ENCODE assay signal across 8 cellular contexts in genomic region chr14:31457665-31458659, GRCh38. TPM values are rescaled to one million over a fixed set of nuclear protein-coding genes. Genes with fewer than 3 reads are reported as not detected.
DNase-seq lines count a peak whose midpoint lies in the region; ATAC-seq and TF ChIP-seq lines count a peak whose summit lies in the region.

No MANE protein-coding gene starts in this region.

- TF ChIP-seq CTCF in ascending aorta (IDR thresholded peaks at IDR 0.05) (no peak), vagina (IDR thresholded peaks at IDR 0.05) (no peak), omental fat pad (IDR thresholded peaks at IDR 0.05) (no peak)

- H4K5ac ChIP-seq in mesendoderm (ENCODE audit: low read length) = no peak overlapping the region

- peak overlapping the region; percentile 32 to 88 (median 80); a peak in 20 of 22 replicates for H3K4me2 ChIP-seq in BLaER1 treated with 17β-estradiol and CSF1 and Interleukin-3, amounts not matched to agents 10 nM and 100 nM
- H3K4me2 ChIP-seq in mesendoderm (ENCODE audit: low read length) = no peak overlapping the region

- H2BK5ac ChIP-seq in mesendoderm (ENCODE audit: low read length) = no peak overlapping the region

- H3K36me3 ChIP-seq in BLaER1 treated with 17β-estradiol and CSF1 and Interleukin-3, amounts not matched to agents 10 nM and 100 nM = peaks cover 0 to 6% (median 3%) of the 10 kb centered on the region in 11 experiments; a peak in 16 of 22 replicates
- H3K36me3 ChIP-seq in ascending aorta (peaks cover 0 to under 1% of the 10 kb centered on the region in 2 donors), mesendoderm (ENCODE audit: control insufficient read depth, insufficient read depth, low read length) (no peaks in the 10 kb centered on the region), vagina (no peaks in the 10 kb centered on the region)

- H3K56ac ChIP-seq in mesendoderm (ENCODE audit: low read length) = no peak overlapping the region

- ATAC-seq in HG03175 (IDR thresholded peaks at IDR 0.05; ENCODE audit: unreplicated experiment) = peak; percentile 1
- no peak for ATAC-seq in omental fat pad (ENCODE audit: low FRiP score)

- no peak overlapping the region for H3K18ac ChIP-seq in mesendoderm (ENCODE audit: low read length)

- no peaks in the 10 kb centered on the region for H4K20me1 ChIP-seq in BLaER1 treated with 17β-estradiol and CSF1 and Interleukin-3, amounts not matched to agents 10 nM and 100 nM

- no peak overlapping the region for H2BK15ac ChIP-seq in mesendoderm (replicated peaks; ENCODE audit: low read depth)

- DNase-seq in ascending aorta (ENCODE audit: low spot score in 2 of 2) (no peak), mesendoderm (peak; percentile 57), vagina (ENCODE audit: extremely low spot score in 2 of 2) (no peak), omental fat pad (ENCODE audit: low spot score) (no peak), GM03348 (ENCODE audit: low spot score) (no peak), NCI-H510A treated with DMSO at 0.1 percent for 48 hours (lab: John Stamatoyannopoulos, UW) (no peak)

- H3K27me3 ChIP-seq in BLaER1 treated with 17β-estradiol and CSF1 and Interleukin-3, amounts not matched to agents 10 nM and 100 nM = no peaks in the 10 kb centered on the region
- no peaks in the 10 kb centered on the region for H3K27me3 ChIP-seq in ascending aorta
- no peaks in the 10 kb centered on the region for H3K27me3 ChIP-seq in mesendoderm (ENCODE audit: insufficient read depth, low read length, poor library complexity)
- H3K27me3 ChIP-seq in vagina = no peaks in the 10 kb centered on the region

- no peaks in the 10 kb centered on the region for H3K79me1 ChIP-seq in mesendoderm (ENCODE audit: low read length)

- H3K27ac ChIP-seq in BLaER1 treated with 17β-estradiol and CSF1 and Interleukin-3, amounts not matched to agents 10 nM and 100 nM = peak overlapping the region in 6 of 11 experiments; percentile 78 to 91 (median 86); a peak in 8 of 22 replicates
- H3K27ac ChIP-seq in ascending aorta (peak overlapping the region; percentile 87 to 90), mesendoderm (ENCODE audit: low read depth, low read length) (no peak overlapping the region), vagina (peak overlapping the region; percentile 78)

- no peak overlapping the region for H2BK120ac ChIP-seq in mesendoderm (ENCODE audit: low read depth, low read length)

- H3K9me3 ChIP-seq in BLaER1 treated with 17β-estradiol and CSF1 and Interleukin-3, amounts not matched to agents 10 nM and 100 nM (replicated peaks in 1 of 11) = no peaks in the 10 kb centered on the region
- H3K9me3 ChIP-seq in ascending aorta (no peaks in the 10 kb centered on the region), vagina (no peaks in the 10 kb centered on the region)

- peak overlapping the region; percentile 66 to 87 (median 79); a peak in 19 of 20 replicates for H3K4me3 ChIP-seq in BLaER1 treated with 17β-estradiol and CSF1 and Interleukin-3, amounts not matched to agents 10 nM and 100 nM
- H3K4me3 ChIP-seq in ascending aorta (peak overlapping the region; percentile 72 to 74), mesendoderm (ENCODE audit: low read length) (no peak overlapping the region), vagina (peak overlapping the region; percentile 77)

- no peak overlapping the region for H2AK5ac ChIP-seq in mesendoderm (ENCODE audit: low read length)

- no peak overlapping the region for H3K23ac ChIP-seq in mesendoderm (ENCODE audit: low read length)

- no CpG with 5 or more reads among the region's 11 CpGs for WGBS in mesendoderm (ENCODE audit: extremely low coverage, insufficient coverage, low lambda C conversion rate)

- no peak overlapping the region for H3K4ac ChIP-seq in mesendoderm (ENCODE audit: low read depth, low read length)

- peak overlapping the region; percentile 84 to 95 (median 91); a peak in 19 of 22 replicates for H3K9ac ChIP-seq in BLaER1 treated with 17β-estradiol and CSF1 and Interleukin-3, amounts not matched to agents 10 nM and 100 nM
- H3K9ac ChIP-seq in mesendoderm (ENCODE audit: low read length) = no peak overlapping the region

- no peak overlapping the region for H4K8ac ChIP-seq in mesendoderm (ENCODE audit: low read depth, low read length)

- H3K79me2 ChIP-seq in mesendoderm (ENCODE audit: control insufficient read depth, insufficient read depth, low read length) = no peaks in the 10 kb centered on the region

- peaks cover 11 to 28% (median 20%) of the 10 kb centered on the region in 10 experiments for H3K4me1 ChIP-seq in BLaER1 treated with 17β-estradiol and CSF1 and Interleukin-3, amounts not matched to agents 10 nM and 100 nM
- H3K4me1 ChIP-seq in ascending aorta (peaks cover 4 to 6% of the 10 kb centered on the region in 2 donors), mesendoderm (ENCODE audit: control insufficient read depth, low read depth, low read length) (no peaks in the 10 kb centered on the region), vagina (peaks cover 28% of the 10 kb centered on the region)

- TF ChIP-seq POLR2A in vagina (IDR thresholded peaks at IDR 0.05) = no peak

- intact Hi-C loops in ascending aorta (cut with DNase I) (loop anchor here (1.0 to 5.0 kb wide), 4 partner anchors 38 to 619 kb away; partner anchors contain the start of genes AP4S1, ARHGAP5, HEATR5A and NUBPL), vagina (cut with DNase I) (no loop called here)

RNA-seq across cellular contexts. Expression of gene DTD2, which starts 0.7 kb away (rescaled TPM):
- 120 TPM for total RNA-seq in ascending aorta
- 14.9 TPM for polyA plus RNA-seq in mesendoderm (2013, experiment 1 of 2)
- polyA plus RNA-seq in mesendoderm (2013, experiment 2 of 2) = 14.7 TPM
- total RNA-seq in vagina = 31.7 TPM
- 10 to 100 TPM; 25.1 to 54.4 (median 35.9) TPM for total RNA-seq in omental fat pad

RNA-seq across cellular contexts. Expression of gene GPR33, which starts 29.9 kb away (rescaled TPM):
- total RNA-seq in ascending aorta (not detected), vagina (not detected), omental fat pad (not detected)
- not detected for polyA plus RNA-seq in mesendoderm (2013, experiment 1 of 2)
- polyA plus RNA-seq in mesendoderm (2013, experiment 2 of 2) = not detected

RNA-seq across cellular contexts. Expression of gene HEATR5A, which starts 37.6 kb away (rescaled TPM):
- total RNA-seq in ascending aorta (11.6 TPM), vagina (16.9 TPM), omental fat pad (10 to 100 TPM; 29.4 to 41.8 (median 31.9) TPM)
- polyA plus RNA-seq in mesendoderm (2013, experiment 1 of 2) = 16.1 TPM
- polyA plus RNA-seq in mesendoderm (2013, experiment 2 of 2) = 17.9 TPM
